ENCODE assay signal across 10 cellular contexts in the genomic region with DNA sequence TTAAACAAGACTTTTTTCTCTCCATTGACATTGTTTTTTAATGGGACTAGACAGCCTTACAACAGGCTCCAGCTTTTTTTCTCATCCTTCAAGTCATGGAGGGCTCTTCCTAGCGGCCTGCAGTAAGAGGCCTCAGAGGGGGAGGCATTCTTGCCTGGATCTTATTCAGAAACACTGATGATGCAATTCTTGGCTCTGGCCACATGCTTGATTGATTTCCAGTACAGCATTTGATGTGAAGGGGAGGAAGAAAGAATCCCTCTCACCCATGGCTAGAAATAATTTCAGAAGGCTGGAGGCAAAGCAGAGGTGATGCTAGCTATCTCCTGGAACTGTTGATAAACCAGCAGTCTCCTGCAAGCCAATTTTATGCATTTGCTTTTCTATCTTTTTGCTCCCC.
A peak's percentile ranks its signal among the peaks of the same experiment; 100 is the strongest.
DNase-seq lines count a peak whose midpoint lies in the region; TF ChIP-seq lines count a peak whose summit lies in the region.
"Had no signal": no experiment of that assay in that cellular context is flagged by ENCODE, and none has a peak within 500 bp of the region (broad histone marks: within the 10 kb centered on the region; RNA-seq: fewer than 3 reads in every experiment).

No MANE protein-coding gene starts in this region.

- WGBS in GM23248 (ENCODE audit: low coverage in 1 of 2, low lambda C conversion rate in 2 of 2, missing lambda C conversion rate in 2 of 2), 2 experiments: 26 to 31% methylated on average over 1 of the region's 1 CpG

- H2AFZ ChIP-seq in GM23248 (peak overlapping the region; percentile 16; the same call in 1 of the 2 replicates), Karpas-422 (ENCODE audit: low read length) (no peak overlapping the region)

- H3K4me2 ChIP-seq in GM23248 (ENCODE audit: unreplicated experiment) (no peak overlapping the region), Karpas-422 (ENCODE audit: low read depth, low read length, poor library complexity, severe bottlenecking) (no peak overlapping the region)

- DNase-seq in GM23248 (peak; percentile 53), amniotic epithelial cell (ENCODE audit: low read depth) (peak; percentile 90), glomerular visceral epithelial cell (ENCODE audit: extremely low spot score) (peak; percentile 14), renal cortical epithelial cell (ENCODE audit: low read depth) (peak; percentile 85), Karpas-422 (no peak), NCI-H187 treated with DMSO at 0.1 percent for 48 hours (lab: John Stamatoyannopoulos, UW) (no peak), tibial artery (no peak)
- DNase-seq: gastrocnemius medialis, immature natural killer cell, SJCRH30 had no signal

- in situ Hi-C loops in GM23248 (cut with MboI): no loop called here

- H3K9me3 ChIP-seq in GM23248 (ENCODE audit: low read depth): no peaks in the 10 kb centered on the region
- no peaks in the 10 kb centered on the region for H3K9me3 ChIP-seq in Karpas-422 (ENCODE audit: low read length)
- no peaks in the 10 kb centered on the region for H3K9me3 ChIP-seq in tibial artery
- H3K9me3 ChIP-seq: gastrocnemius medialis, SJCRH30 had no signal

- H3K27ac ChIP-seq in GM23248 (peak overlapping the region; percentile 73; the same call in 1 of the 2 replicates), Karpas-422 (ENCODE audit: low read length) (no peak overlapping the region), tibial artery (peak overlapping the region in 1 of 2 donors; percentile 51)
- H3K27ac ChIP-seq: gastrocnemius medialis, SJCRH30 had no signal

- H4K20me1 ChIP-seq in GM23248 (ENCODE audit: insufficient read depth): no peaks in the 10 kb centered on the region
- H4K20me1 ChIP-seq in Karpas-422 (ENCODE audit: insufficient read depth, low read depth, low read length): no peaks in the 10 kb centered on the region

- intact Hi-C loops in tibial artery (cut with DNase I; ENCODE audit: low total_unique reads): no loop called here

- no peak overlapping the region for H3K9ac ChIP-seq in GM23248
- no peak overlapping the region for H3K9ac ChIP-seq in Karpas-422 (ENCODE audit: low read length)

- peaks cover 15% of the 10 kb centered on the region for H3F3A ChIP-seq in GM23248 (ENCODE audit: insufficient read depth)

- no peak for TF ChIP-seq CTCF in tibial artery (IDR thresholded peaks at IDR 0.05)

- H3K4me1 ChIP-seq in GM23248 (ENCODE audit: insufficient read depth) (peaks cover 19% of the 10 kb centered on the region), Karpas-422 (ENCODE audit: low read length) (no peaks in the 10 kb centered on the region), tibial artery (peaks cover 0 to 25% (median 7%) of the 10 kb centered on the region in 4 donors)
- H3K4me1 ChIP-seq: gastrocnemius medialis, SJCRH30 had no signal

- H3K36me3 ChIP-seq in GM23248 (ENCODE audit: low read depth): no peaks in the 10 kb centered on the region
- no peaks in the 10 kb centered on the region for H3K36me3 ChIP-seq in Karpas-422 (ENCODE audit: insufficient read depth, low read length)
- no peaks in the 10 kb centered on the region for H3K36me3 ChIP-seq in tibial artery
- H3K36me3 ChIP-seq: gastrocnemius medialis, SJCRH30 had no signal

- no peak overlapping the region for H3K4me3 ChIP-seq in GM23248
- H3K4me3 ChIP-seq in Karpas-422 (ENCODE audit: low read length): no peak overlapping the region
- H3K4me3 ChIP-seq in tibial artery: no peak overlapping the region
- H3K4me3 ChIP-seq: gastrocnemius medialis, SJCRH30 had no signal

- H3K79me2 ChIP-seq in GM23248 (ENCODE audit: insufficient read depth) (no peaks in the 10 kb centered on the region), Karpas-422 (ENCODE audit: low read length) (no peaks in the 10 kb centered on the region)

- no peaks in the 10 kb centered on the region for H3K9me2 ChIP-seq in GM23248 (ENCODE audit: insufficient read depth)
- 0 out of 2 replicates have a peak, but pooled peaks cover 2% of the 10 kb centered on the region for H3K9me2 ChIP-seq in Karpas-422 (replicated peaks; ENCODE audit: insufficient read depth, low read length)

- H3K27me3 ChIP-seq in GM23248 (replicated peaks; ENCODE audit: insufficient read depth) (no peaks in the 10 kb centered on the region), Karpas-422 (ENCODE audit: low read length) (no peaks in the 10 kb centered on the region), tibial artery (no peaks in the 10 kb centered on the region)
- H3K27me3 ChIP-seq: gastrocnemius medialis, SJCRH30 had no signal

Comparison
In these comparisons a context has a peak if more than half of its experiments do, and no peak if none do; other contexts are left out.
1. DNase-seq: peak in GM23248 (single experiment), amniotic epithelial cell (single experiment), glomerular visceral epithelial cell (single experiment) and renal cortical epithelial cell (single experiment); none in Karpas-422 (single experiment), NCI-H187 treated with DMSO at 0.1 percent for 48 hours (single experiment) and tibial artery (0 of 2).